In the genomic region with DNA sequence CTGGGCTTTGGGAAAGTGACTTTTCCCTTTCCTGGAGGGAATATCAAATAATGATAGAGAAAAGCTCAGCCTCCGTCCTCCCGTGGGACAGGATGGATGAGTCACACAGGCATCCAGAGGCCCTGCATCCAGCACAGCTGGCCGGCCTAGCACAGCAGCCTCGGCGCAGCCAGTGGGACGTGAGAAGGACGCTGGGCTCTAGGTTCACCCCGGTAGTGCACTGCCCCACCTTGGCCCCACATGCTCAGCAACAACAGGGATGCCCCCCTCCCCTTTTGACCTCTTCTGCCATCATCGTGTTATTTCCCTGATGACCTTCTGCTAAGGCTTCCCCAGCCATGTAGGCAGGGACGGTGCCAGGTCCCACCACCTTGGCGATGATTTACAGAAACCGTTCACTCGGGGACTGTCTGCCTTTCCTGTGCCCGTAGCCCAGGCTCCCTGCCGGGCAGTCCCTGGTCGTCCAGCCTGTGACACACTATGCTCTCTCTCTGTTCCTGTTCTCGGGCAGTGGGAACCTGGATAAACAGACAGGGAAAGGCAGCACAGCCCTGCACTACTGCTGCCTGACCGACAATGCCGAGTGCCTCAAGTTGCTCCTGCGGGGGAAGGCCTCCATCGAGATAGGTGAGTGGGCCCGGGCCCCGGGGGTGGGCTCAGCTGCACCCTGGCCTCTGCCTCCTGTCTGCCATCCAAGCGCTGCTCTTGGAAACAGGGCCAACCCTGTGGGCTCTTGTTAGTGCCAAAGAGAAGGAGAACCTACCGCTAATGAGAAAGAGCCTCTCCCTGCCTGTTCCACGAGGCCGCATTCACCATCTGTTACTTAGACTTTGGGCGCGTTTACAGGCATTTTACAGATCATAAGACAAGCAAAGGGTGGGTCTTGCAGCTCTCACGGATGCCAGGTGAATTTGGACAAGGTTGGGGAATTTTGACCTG, we compare ENCODE assay signal across 10 cellular contexts. TPM values are rescaled to one million over a fixed set of nuclear protein-coding genes. Genes with fewer than 3 reads are reported as not detected.
DNase-seq lines count a peak whose midpoint lies in the region; ATAC-seq and TF ChIP-seq lines count a peak whose summit lies in the region.
"Had no signal": no experiment of that assay in that cellular context is flagged by ENCODE, and none has a peak within 500 bp of the region (broad histone marks: within the 10 kb centered on the region; RNA-seq: fewer than 3 reads in every experiment).

No MANE protein-coding gene starts in this region.

- TF ChIP-seq CTCF in brain (conservative IDR thresholded peaks at IDR 0.05) (no peak), thoracic aorta (IDR thresholded peaks at IDR 0.05) (no peak)

- peaks cover 22% of the 10 kb centered on the region for H3K36me3 ChIP-seq in thoracic aorta

- H3K9me3 Mint-ChIP-seq in brain = no peaks in the 10 kb centered on the region
- no peaks in the 10 kb centered on the region for H3K9me3 Mint-ChIP-seq in activated CD4-positive, alpha-beta memory T cell treated with anti-CD3 and anti-CD28 coated beads for 36 hours
- H3K9me3 Mint-ChIP-seq: memory B cell; stimulated activated naive CD8-positive, alpha-beta T cell treated with anti-CD3 and anti-CD28 coated beads, Interleukin-15, Interleukin-2, amounts not matched to agents 100 ng/mL and 50 ng/mL, for 24 hours had no signal

- POLR2A ChIA-PET in activated CD4-positive, alpha-beta memory T cell treated with anti-CD3 and anti-CD28 coated beads for 36 hours (lab: Charles Lee) = no interaction called here

- H3K27me3 Mint-ChIP-seq in brain = peaks cover under 1% of the 10 kb centered on the region
- H3K27me3 Mint-ChIP-seq in activated CD4-positive, alpha-beta memory T cell treated with anti-CD3 and anti-CD28 coated beads for 36 hours = no peaks in the 10 kb centered on the region

- peak; percentile 66 for DNase-seq in HPDE6-E6E7 (ENCODE audit: extremely low spot score)
- peak; percentile 94 for DNase-seq in hepatic stellate cell (ENCODE audit: low spot score)
- DNase-seq in thoracic aorta (ENCODE audit: low spot score) = peak; percentile 26
- DNase-seq in activated CD4-positive, alpha-beta memory T cell treated with anti-CD3 and anti-CD28 coated beads for 36 hours = no peak
- no peak for DNase-seq in DMS153 (lab: John Stamatoyannopoulos, UW)
- no peak for DNase-seq in NCI-H345 treated with DMSO at 0.1 percent for 48 hours (lab: John Stamatoyannopoulos, UW; ENCODE audit: unreplicated experiment)

- no peak overlapping the region for H3K4me3 ChIP-seq in thoracic aorta

- no peaks in the 10 kb centered on the region for H3K9me3 ChIP-seq in thoracic aorta

- peaks cover 27% of the 10 kb centered on the region for H3K4me1 Mint-ChIP-seq in brain
- no peaks in the 10 kb centered on the region for H3K4me1 Mint-ChIP-seq in activated CD4-positive, alpha-beta memory T cell treated with anti-CD3 and anti-CD28 coated beads for 36 hours (ENCODE audit: low read depth)

- intact Hi-C loops in activated CD4-positive, alpha-beta memory T cell treated with anti-CD3 and anti-CD28 coated beads for 36 hours (cut with micrococcal nuclease) = no loop called here

- no peak overlapping the region for H3K4me3 Mint-ChIP-seq in brain
- no peak overlapping the region for H3K4me3 Mint-ChIP-seq in activated CD4-positive, alpha-beta memory T cell treated with anti-CD3 and anti-CD28 coated beads for 36 hours
- H3K4me3 Mint-ChIP-seq: memory B cell; stimulated activated naive CD8-positive, alpha-beta T cell treated with anti-CD3 and anti-CD28 coated beads, Interleukin-15, Interleukin-2, amounts not matched to agents 100 ng/mL and 50 ng/mL, for 24 hours had no signal

- no peaks in the 10 kb centered on the region for H3K27me3 ChIP-seq in thoracic aorta (replicated peaks; ENCODE audit: insufficient read depth)

- H3K27ac Mint-ChIP-seq in brain = peak overlapping the region in 4 of 5 experiments; percentile 55 to 96 (median 72)
- H3K27ac Mint-ChIP-seq in activated CD4-positive, alpha-beta memory T cell treated with anti-CD3 and anti-CD28 coated beads for 36 hours = no peak overlapping the region
- H3K27ac Mint-ChIP-seq: memory B cell; stimulated activated naive CD8-positive, alpha-beta T cell treated with anti-CD3 and anti-CD28 coated beads, Interleukin-15, Interleukin-2, amounts not matched to agents 100 ng/mL and 50 ng/mL, for 24 hours had no signal

- CTCF ChIA-PET in activated CD4-positive, alpha-beta memory T cell treated with anti-CD3 and anti-CD28 coated beads for 36 hours (lab: Charles Lee) = no interaction called here

- H3K4me1 ChIP-seq in thoracic aorta (ENCODE audit: control insufficient read depth in 1 of 2, low read depth in 2 of 2) = peaks cover 22 to 41% of the 10 kb centered on the region in 2 donors

- peak overlapping the region; percentile 54 to 80 for H3K27ac ChIP-seq in thoracic aorta

- ATAC-seq in thoracic aorta (ENCODE audit: insufficient number of reproducible peaks, low FRiP score, low read depth) = peak; percentile 32
- ATAC-seq in HG03342 (IDR thresholded peaks at IDR 0.05; ENCODE audit: unreplicated experiment) = no peak

- H3K36me3 Mint-ChIP-seq in brain = peaks cover 81% of the 10 kb centered on the region
- H3K36me3 Mint-ChIP-seq in activated CD4-positive, alpha-beta memory T cell treated with anti-CD3 and anti-CD28 coated beads for 36 hours = no peaks in the 10 kb centered on the region
- H3K36me3 Mint-ChIP-seq: memory B cell had no signal

RNA-seq across cellular contexts. Expression of a gene that starts 44.6 kb away (rescaled TPM):
- 64.5 TPM for polyA plus RNA-seq in brain (ENCODE audit: insufficient read depth, low read depth, low replicate concordance)
- 10 to 100 TPM; 38.7 to 64.4 TPM for total RNA-seq in thoracic aorta
- total RNA-seq in activated CD4-positive, alpha-beta memory T cell treated with anti-CD3 and anti-CD28 coated beads for 36 hours = 100 to 1,000 TPM; 136 to 142 TPM

RNA-seq across cellular contexts. Expression of a gene that starts 44.8 kb away (rescaled TPM):
- 24.1 TPM for polyA plus RNA-seq in brain (ENCODE audit: insufficient read depth, low read depth, low replicate concordance)
- 10 to 100 TPM; 13.1 to 18.9 TPM for total RNA-seq in thoracic aorta
- total RNA-seq in activated CD4-positive, alpha-beta memory T cell treated with anti-CD3 and anti-CD28 coated beads for 36 hours = 10 to 100 TPM; 77.5 to 78.1 TPM

Comparison
In these comparisons a context has a peak if more than half of its experiments do, and no peak if none do; other contexts are left out.
1. DNase-seq: peak in HPDE6-E6E7 (single experiment), hepatic stellate cell (single experiment) and thoracic aorta (single experiment); none in activated CD4-positive, alpha-beta memory T cell treated with anti-CD3 and anti-CD28 coated beads for 36 hours (single experiment), DMS153 (single experiment) and NCI-H345 treated with DMSO at 0.1 percent for 48 hours (single experiment).